12 cellular contexts compared by ENCODE assay signal in genomic region chr20:4835244-4836177, GRCh38. TPM values are rescaled to one million over a fixed set of nuclear protein-coding genes. Genes with fewer than 3 reads are reported as not detected.
DNase-seq lines count a peak whose midpoint lies in the region; ATAC-seq, FAIRE-seq and TF ChIP-seq lines count a peak whose summit lies in the region.
"Had no signal": no experiment of that assay in that cellular context is flagged by ENCODE, and none has a peak within 500 bp of the region (broad histone marks: within the 10 kb centered on the region; RNA-seq: fewer than 3 reads in every experiment).

No MANE protein-coding gene starts in this region.

- no peaks in the 10 kb centered on the region for H3K27me3 ChIP-seq in esophagus muscularis mucosa
- H3K27me3 ChIP-seq in Karpas-422 (ENCODE audit: low read length): no peaks in the 10 kb centered on the region

- H3K9ac ChIP-seq in kidney (ENCODE audit: low read length in 2 of 2) (no peak overlapping the region), Karpas-422 (ENCODE audit: low read length) (no peak overlapping the region)

- H2AFZ ChIP-seq in Karpas-422 (ENCODE audit: low read length): no peak overlapping the region

- 36% methylated on average over 16 of the region's 16 CpGs for WGBS in esophagus muscularis mucosa

- TF ChIP-seq POLR2A in esophagus muscularis mucosa (IDR thresholded peaks at IDR 0.05; ENCODE audit: low read depth): no peak

- H3K4me2 ChIP-seq in Karpas-422 (ENCODE audit: low read depth, low read length, poor library complexity, severe bottlenecking): no peak overlapping the region

- H3K9me3 ChIP-seq in kidney (ENCODE audit: control insufficient read depth in 1 of 2, low read length in 2 of 2): no peaks in the 10 kb centered on the region
- H3K9me3 ChIP-seq in esophagus muscularis mucosa: no peaks in the 10 kb centered on the region
- H3K9me3 ChIP-seq in Karpas-422 (ENCODE audit: low read length): no peaks in the 10 kb centered on the region

- H3K27ac ChIP-seq in coronary artery: peak overlapping the region in 1 of 2 donors; percentile 71
- no peak overlapping the region for H3K27ac ChIP-seq in kidney (ENCODE audit: low read depth in 2 of 2, low read length in 2 of 2)
- H3K27ac ChIP-seq in esophagus muscularis mucosa (replicated peaks in 1 of 4): peak overlapping the region in 2 of 4 donors; percentile 35 to 36
- H3K27ac ChIP-seq in Karpas-422 (ENCODE audit: low read length): no peak overlapping the region

- peak overlapping the region; percentile 25 for H3K4me3 ChIP-seq in coronary artery
- no peak overlapping the region for H3K4me3 ChIP-seq in kidney (ENCODE audit: low read length in 2 of 2)
- H3K4me3 ChIP-seq in esophagus muscularis mucosa: no peak overlapping the region
- no peak overlapping the region for H3K4me3 ChIP-seq in Karpas-422 (ENCODE audit: low read length)

- DNase-seq in GM04504 (ENCODE audit: low read depth) (peak; percentile 16), coronary artery (ENCODE audit: low spot score) (peak; percentile 84), kidney (peak; percentile 82), smooth muscle cell of the brain vasculature (ENCODE audit: low read depth, low spot score) (peak; percentile 82), KG1 (lab: John Stamatoyannopoulos, UW) (no peak), esophagus muscularis mucosa (ENCODE audit: extremely low spot score) (no peak), Karpas-422 (no peak)
- DNase-seq: activated CD4-positive, alpha-beta T cell treated with anti-CD3 and anti-CD28 coated beads for 48 hours; activated effector memory CD4-positive, alpha-beta T cell treated with anti-CD3 and anti-CD28 coated beads, Interleukin-2, amount 50 U/mL, for 16 hours; dermis blood vessel endothelial cell; NCI-H2081 had no signal

- H3K9me2 ChIP-seq in Karpas-422 (replicated peaks; ENCODE audit: insufficient read depth, low read length): no peaks in the 10 kb centered on the region

- no peak for FAIRE-seq in kidney (lab: Jason Lieb, UNC)

- H4K20me1 ChIP-seq in Karpas-422 (ENCODE audit: insufficient read depth, low read depth, low read length): 0 out of 2 replicates have a peak, but pooled peaks cover 1% of the 10 kb centered on the region

- H3K4me1 ChIP-seq in kidney (ENCODE audit: control insufficient read depth in 1 of 2, insufficient read depth in 1 of 2, low read depth in 1 of 2, low read length in 2 of 2) (no peaks in the 10 kb centered on the region), esophagus muscularis mucosa (peaks cover 7 to 25% (median 21%) of the 10 kb centered on the region in 4 donors), Karpas-422 (ENCODE audit: low read length) (peaks cover 2% of the 10 kb centered on the region)

- intact Hi-C loops in kidney (cut with DNase I): no loop called here
- intact Hi-C loops in esophagus muscularis mucosa (cut with DNase I): no loop called here

- TF ChIP-seq CTCF in coronary artery (IDR thresholded peaks at IDR 0.05) (no peak), kidney (IDR thresholded peaks at IDR 0.05; ENCODE audit: borderline replicate concordance, extremely low read depth, insufficient read depth) (no peak), esophagus muscularis mucosa (IDR thresholded peaks at IDR 0.05) (no peak)

- no peak for ATAC-seq in GM18909 (IDR thresholded peaks at IDR 0.05; ENCODE audit: poor library complexity, unreplicated experiment)

- no peaks in the 10 kb centered on the region for H3K79me2 ChIP-seq in Karpas-422 (ENCODE audit: low read length)

- no peak for TF ChIP-seq EP300 in esophagus muscularis mucosa (IDR thresholded peaks at IDR 0.05)

- no peaks in the 10 kb centered on the region for H3K36me3 ChIP-seq in kidney (ENCODE audit: control insufficient read depth in 1 of 2, insufficient read depth in 2 of 2, low read length in 2 of 2)
- H3K36me3 ChIP-seq in esophagus muscularis mucosa: no peaks in the 10 kb centered on the region
- no peaks in the 10 kb centered on the region for H3K36me3 ChIP-seq in Karpas-422 (ENCODE audit: insufficient read depth, low read length)

RNA-seq across cellular contexts. Expression of gene RASSF2, which starts 12.1 kb away (rescaled TPM):
- total RNA-seq in kidney: 17.8 TPM
- 1.2 TPM for polyA plus RNA-seq in kidney (ENCODE audit: insufficient read depth, low read depth, low replicate concordance)
- total RNA-seq in esophagus muscularis mucosa: 10 to 100 TPM; 60.7 to 80.2 (median 71.4) TPM
- total RNA-seq in Karpas-422 (2014; rRNA removed; shearing (Covaris generic); ENCODE audit: low replicate concordance): 171 and 190 TPM in 2 replicates

Comparison
In these comparisons a context has a peak if more than half of its experiments do, and no peak if none do; other contexts are left out.
1. DNase-seq: peak in GM04504 (single experiment), coronary artery (single experiment), kidney (single experiment) and smooth muscle cell of the brain vasculature (single experiment); none in KG1 (single experiment), esophagus muscularis mucosa (single experiment) and Karpas-422 (single experiment).